In the genomic region with DNA sequence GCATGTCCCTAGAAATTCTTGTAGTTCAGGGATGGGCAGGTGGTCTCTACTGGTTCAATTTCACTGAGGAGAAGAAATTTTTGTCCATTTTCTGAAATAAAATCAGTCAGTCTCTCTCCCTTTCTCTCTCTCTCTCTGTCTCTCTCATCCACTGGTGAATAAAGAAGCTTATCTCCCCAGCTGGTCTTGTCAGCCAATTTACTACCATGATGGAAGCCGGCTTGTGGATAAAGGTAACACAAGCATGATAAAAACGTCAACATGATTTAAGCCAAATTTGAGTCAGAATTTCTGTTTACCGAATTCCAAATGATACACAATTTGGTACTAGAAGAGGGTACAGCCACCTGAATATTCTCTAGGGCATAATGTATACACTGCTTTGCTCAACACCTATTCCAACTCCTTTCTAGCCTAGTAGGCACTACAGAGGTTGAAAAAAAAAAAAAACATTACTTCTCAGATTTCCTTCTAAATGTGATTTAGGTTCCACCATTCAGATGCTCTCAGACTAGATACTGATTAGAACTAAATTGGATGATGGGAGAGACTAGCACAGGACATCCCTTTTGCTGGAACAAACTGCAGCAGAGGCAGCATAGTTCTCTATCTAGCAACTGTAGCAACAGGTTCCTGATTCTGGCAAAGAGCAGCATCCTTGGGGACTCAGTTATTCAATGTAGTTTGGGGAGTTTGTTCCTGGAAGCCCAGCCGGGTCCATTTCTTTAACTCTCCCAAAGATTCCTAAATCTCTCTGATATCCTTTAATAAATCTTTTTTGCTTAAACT, we compare ENCODE assay signal across 25 cellular contexts.
"Had no signal": no experiment of that assay in that cellular context is flagged by ENCODE, and none has a peak within 500 bp of the region (broad histone marks: within the 10 kb centered on the region; RNA-seq: fewer than 3 reads in every experiment).

No MANE protein-coding gene starts in this region.

- H3K27ac Mint-ChIP-seq: activated CD4-positive, alpha-beta memory T cell treated with anti-CD3 and anti-CD28 coated beads, Interleukin-2, amount 10 ng/mL, durations not matched to agents 7 days and 5 days; activated CD4-positive, alpha-beta T cell treated with anti-CD3 and anti-CD28 coated beads, Interleukin-2, amount 10 ng/mL, durations not matched to agents 7 days and 5 days; activated naive CD4-positive, alpha-beta T cell treated with anti-CD3 and anti-CD28 coated beads for 36 hours; activated naive CD8-positive, alpha-beta T cell; activated T-helper 17 cell treated with anti-CD3 and anti-CD28 coated beads, Interleukin-2, amount 50 U/mL, for 72 hours; brain; T-helper 17 cell had no signal

- H3K9me3 Mint-ChIP-seq: activated CD4-positive, alpha-beta memory T cell treated with anti-CD3 and anti-CD28 coated beads, Interleukin-2, amount 10 ng/mL, durations not matched to agents 7 days and 5 days; activated CD4-positive, alpha-beta T cell treated with anti-CD3 and anti-CD28 coated beads, Interleukin-2, amount 10 ng/mL, durations not matched to agents 7 days and 5 days; activated naive CD4-positive, alpha-beta T cell treated with anti-CD3 and anti-CD28 coated beads for 36 hours; activated T-helper 17 cell treated with anti-CD3 and anti-CD28 coated beads, Interleukin-2, amount 50 U/mL, for 72 hours; brain; central memory CD8-positive, alpha-beta T cell had no signal

- H3K36me3 Mint-ChIP-seq: activated naive CD8-positive, alpha-beta T cell had no signal

- H3K4me1 Mint-ChIP-seq: activated T-helper 17 cell treated with anti-CD3 and anti-CD28 coated beads, Interleukin-2, amount 50 U/mL, for 72 hours; central memory CD8-positive, alpha-beta T cell had no signal

- H3K27me3 Mint-ChIP-seq: activated naive CD8-positive, alpha-beta T cell; brain had no signal

- DNase-seq: activated CD4-positive, alpha-beta memory T cell treated with anti-CD3 and anti-CD28 coated beads, Interleukin-2, amount 10 ng/mL, durations not matched to agents 7 days and 5 days; activated CD4-positive, alpha-beta T cell treated with anti-CD3 and anti-CD28 coated beads, Interleukin-2, amount 10 ng/mL, durations not matched to agents 7 days and 5 days; activated CD4-positive, CD25-positive, alpha-beta regulatory T cell; activated gamma-delta T cell; activated naive CD4-positive, alpha-beta T cell treated with anti-CD3 and anti-CD28 coated beads for 36 hours; activated T-cell treated with anti-CD3 and anti-CD28 coated beads for 4 hours; activated T-cell treated with anti-CD3 and anti-CD28 coated beads, Interleukin-2, amount 50 U/mL, for 48 hours; amygdala; NCI-H1048; NCI-H146; NCI-H187 treated with DMSO at 0.1 percent for 48 hours; NCI-H2081 treated with DMSO at 0.1 percent for 48 hours; NCI-H2171; NCI-H2227 treated with DMSO at 0.1 percent for 48 hours; NCI-H446 treated with DMSO at 0.1 percent for 48 hours; NCI-H524 treated with DMSO at 0.1 percent for 48 hours; NCI-H748 treated with DMSO at 0.1 percent for 48 hours; T-helper 17 cell; T-helper 9 cell had no signal

- H3K4me3 Mint-ChIP-seq: activated CD4-positive, alpha-beta memory T cell treated with anti-CD3 and anti-CD28 coated beads, Interleukin-2, amount 10 ng/mL, durations not matched to agents 7 days and 5 days; activated CD4-positive, alpha-beta T cell treated with anti-CD3 and anti-CD28 coated beads, Interleukin-2, amount 10 ng/mL, durations not matched to agents 7 days and 5 days; activated naive CD4-positive, alpha-beta T cell treated with anti-CD3 and anti-CD28 coated beads for 36 hours; activated naive CD8-positive, alpha-beta T cell; activated T-helper 17 cell treated with anti-CD3 and anti-CD28 coated beads, Interleukin-2, amount 50 U/mL, for 72 hours; brain; central memory CD8-positive, alpha-beta T cell; T-helper 17 cell had no signal

- FAIRE-seq: astrocyte had no signal

- ATAC-seq: activated T-helper 17 cell treated with anti-CD3 and anti-CD28 coated beads, Interleukin-2, amount 50 U/mL, for 72 hours; Right ventricle myocardium inferior; T-helper 17 cell had no signal
